ENCODE assay signal across 25 cellular contexts in genomic region chr14:101215266-101215665, GRCh38.
DNase-seq lines count a peak whose midpoint lies in the region; ATAC-seq, FAIRE-seq and TF ChIP-seq lines count a peak whose summit lies in the region.
"Had no signal": no experiment of that assay in that cellular context is flagged by ENCODE, and none has a peak within 500 bp of the region (broad histone marks: within the 10 kb centered on the region; RNA-seq: fewer than 3 reads in every experiment).

No MANE protein-coding gene starts in this region.

- ATAC-seq in activated CD8-positive, alpha-beta memory T cell treated with anti-CD3 and anti-CD28 coated beads, Interleukin-2, amount 10 ng/mL, durations not matched to agents 7 days and 5 days: no peak
- ATAC-seq in HepG2: no peak

- no peak overlapping the region for H3K4me3 ChIP-seq in coronary artery
- no peak overlapping the region for H3K4me3 ChIP-seq in HepG2 (replicated peaks in 1 of 3; ENCODE audit: insufficient read depth in 1 of 3, low read depth in 2 of 3, low read length in 3 of 3)
- H3K4me3 ChIP-seq in CD4-positive, alpha-beta memory T cell (ENCODE audit: low read length in 2 of 2): no peak overlapping the region
- H3K4me3 ChIP-seq: BLaER1 treated with 17β-estradiol and CSF1 and Interleukin-3, amounts not matched to agents 10 nM and 100 nM; Peyer's patch had no signal

- H3K4me1 Mint-ChIP-seq in activated CD8-positive, alpha-beta memory T cell treated with anti-CD3 and anti-CD28 coated beads, Interleukin-2, amount 10 ng/mL, durations not matched to agents 7 days and 5 days: no peaks in the 10 kb centered on the region
- H3K4me1 Mint-ChIP-seq in CD4-positive, alpha-beta memory T cell: no peaks in the 10 kb centered on the region
- H3K4me1 Mint-ChIP-seq: CD8-positive, alpha-beta memory T cell; IgD-negative memory B cell had no signal

- H3K79me2 ChIP-seq in HepG2 (ENCODE audit: insufficient read depth, low read length): no peaks in the 10 kb centered on the region

- no peak overlapping the region for H3K9ac ChIP-seq in HepG2 (ENCODE audit: insufficient read depth, low read depth, low read length)
- H3K9ac ChIP-seq: BLaER1 treated with 17β-estradiol and CSF1 and Interleukin-3, amounts not matched to agents 10 nM and 100 nM had no signal

- no peak for TF ChIP-seq POLR2A in HepG2 (IDR thresholded peaks at IDR 0.05; ENCODE audit: insufficient read depth in 1 of 2, low read depth in 2 of 2, low read length in 2 of 2)

- no peak for TF ChIP-seq CTCF in coronary artery (IDR thresholded peaks at IDR 0.05)
- no peak for TF ChIP-seq CTCF in HepG2 (CRISPR knock-in tag; IDR thresholded peaks at IDR 0.05)

- H3K27ac Mint-ChIP-seq in activated CD8-positive, alpha-beta memory T cell treated with anti-CD3 and anti-CD28 coated beads, Interleukin-2, amount 10 ng/mL, durations not matched to agents 7 days and 5 days: no peak overlapping the region
- no peak overlapping the region for H3K27ac Mint-ChIP-seq in CD4-positive, alpha-beta memory T cell
- H3K27ac Mint-ChIP-seq: CD8-positive, alpha-beta memory T cell; IgD-negative memory B cell had no signal

- H3K4me3 Mint-ChIP-seq in activated CD8-positive, alpha-beta memory T cell treated with anti-CD3 and anti-CD28 coated beads, Interleukin-2, amount 10 ng/mL, durations not matched to agents 7 days and 5 days: no peak overlapping the region
- H3K4me3 Mint-ChIP-seq in CD4-positive, alpha-beta memory T cell: no peak overlapping the region
- H3K4me3 Mint-ChIP-seq: CD8-positive, alpha-beta memory T cell; IgD-negative memory B cell had no signal

- H3K36me3 ChIP-seq in HepG2 (replicated peaks in 1 of 2; ENCODE audit: control insufficient read depth in 1 of 2, insufficient read depth in 2 of 2, low read length in 2 of 2): no peaks in the 10 kb centered on the region
- H3K36me3 ChIP-seq in CD4-positive, alpha-beta memory T cell (ENCODE audit: insufficient read depth, low read length): no peaks in the 10 kb centered on the region
- H3K36me3 ChIP-seq: BLaER1 treated with 17β-estradiol and CSF1 and Interleukin-3, amounts not matched to agents 10 nM and 100 nM; Peyer's patch had no signal

- no peak for TF ChIP-seq EP300 in HepG2 (IDR thresholded peaks at IDR 0.05; ENCODE audit: low read depth in 2 of 2, low read length in 2 of 2)
- no peak for TF ChIP-seq EP300 in HepG2 (CRISPR knock-in tag; IDR thresholded peaks at IDR 0.05; ENCODE audit: borderline replicate concordance)

- intact Hi-C loops in HepG2 (cut with micrococcal nuclease; ENCODE audit: unreplicated experiment): no loop called here
- intact Hi-C loops in CD4-positive, alpha-beta memory T cell (cut with micrococcal nuclease): no loop called here

- POLR2A ChIA-PET in HepG2 (lab: Yijun Ruan, JAX): interaction anchor here (1.5 kb wide), 1 partner anchor 73 kb away, joined by 3 read pairs; no protein-coding TSS in a partner anchor
- POLR2A ChIA-PET in CD4-positive, alpha-beta memory T cell (lab: Charles Lee; ENCODE audit: partially characterized antibody): interaction anchor here (0.7 kb wide), 1 partner anchor 16 kb away, joined by 3 read pairs; no protein-coding TSS in a partner anchor

- no peaks in the 10 kb centered on the region for H3K27me3 Mint-ChIP-seq in activated CD8-positive, alpha-beta memory T cell treated with anti-CD3 and anti-CD28 coated beads, Interleukin-2, amount 10 ng/mL, durations not matched to agents 7 days and 5 days
- H3K27me3 Mint-ChIP-seq in CD4-positive, alpha-beta memory T cell: peaks cover 4 to 8% of the 10 kb centered on the region in 2 donors
- H3K27me3 Mint-ChIP-seq: CD8-positive, alpha-beta memory T cell; IgD-negative memory B cell had no signal

- TF ChIP-seq RAD21 in HepG2 (CRISPR knock-in tag; IDR thresholded peaks at IDR 0.05): no peak

- no peaks in the 10 kb centered on the region for H3K27me3 ChIP-seq in HepG2 (ENCODE audit: control insufficient read depth in 1 of 2, insufficient read depth in 2 of 2, low read length in 2 of 2)
- no peaks in the 10 kb centered on the region for H3K27me3 ChIP-seq in CD4-positive, alpha-beta memory T cell (ENCODE audit: insufficient read depth, low read length)
- H3K27me3 ChIP-seq: BLaER1 treated with 17β-estradiol and CSF1 and Interleukin-3, amounts not matched to agents 10 nM and 100 nM; Peyer's patch had no signal

- H3K9me3 Mint-ChIP-seq in activated CD8-positive, alpha-beta memory T cell treated with anti-CD3 and anti-CD28 coated beads, Interleukin-2, amount 10 ng/mL, durations not matched to agents 7 days and 5 days (ENCODE audit: low read depth): peaks cover 15% of the 10 kb centered on the region
- H3K9me3 Mint-ChIP-seq in CD4-positive, alpha-beta memory T cell: peaks cover 8 to 48% (median 32%) of the 10 kb centered on the region in 8 donors

- no peak overlapping the region for H2AFZ ChIP-seq in HepG2 (ENCODE audit: low read length)

- H3K27ac ChIP-seq in coronary artery (no peak overlapping the region), HepG2 (ENCODE audit: extremely low read length, insufficient read depth, low read length) (no peak overlapping the region)
- H3K27ac ChIP-seq in CD4-positive, alpha-beta memory T cell (ENCODE audit: low read depth, low read length): no peak overlapping the region
- H3K27ac ChIP-seq: 22Rv1; BLaER1 treated with 17β-estradiol and CSF1 and Interleukin-3, amounts not matched to agents 10 nM and 100 nM; Peyer's patch had no signal

- peaks cover 5% of the 10 kb centered on the region; the same call in 1 of the 2 replicates for H3K9me3 ChIP-seq in HepG2 (ENCODE audit: low read length)
- peaks cover 0 to 5% of the 10 kb centered on the region in 2 donors for H3K9me3 ChIP-seq in CD4-positive, alpha-beta memory T cell (ENCODE audit: control insufficient read depth in 1 of 2, low read length in 2 of 2)

- peaks cover 36% of the 10 kb centered on the region for H3K4me1 ChIP-seq in HepG2 (ENCODE audit: insufficient read depth, low read length)
- no peaks in the 10 kb centered on the region for H3K4me1 ChIP-seq in CD4-positive, alpha-beta memory T cell (ENCODE audit: insufficient read depth, low read length)
- H3K4me1 ChIP-seq: Peyer's patch had no signal

- in situ Hi-C loops in HepG2 (cut with HindIII; ENCODE audit: extremely low pct_ligation_motif_present, low pct_unique_long_range_greater_than_20kb): no loop called here

- no peak overlapping the region for H3K4me2 ChIP-seq in HepG2 (ENCODE audit: low read depth, low read length)
- H3K4me2 ChIP-seq: BLaER1 treated with 17β-estradiol and CSF1 and Interleukin-3, amounts not matched to agents 10 nM and 100 nM had no signal

- 95% methylated on average over 4 of the region's 5 CpGs for WGBS in HepG2 (ENCODE audit: low lambda C conversion rate)

- FAIRE-seq in HepG2 (lab: Jason Lieb, UNC): no peak
- FAIRE-seq: H1 had no signal

- BruUV-seq in HepG2 (replicated peaks; lab: Mats Ljungman, UMichigan): no TSS peak

- DNase-seq in activated CD8-positive, alpha-beta memory T cell treated with anti-CD3 and anti-CD28 coated beads, Interleukin-2, amount 10 ng/mL, durations not matched to agents 7 days and 5 days: peak; percentile 26
- no peak for DNase-seq in activated CD8-positive, alpha-beta memory T cell treated with anti-CD3 and anti-CD28 coated beads for 24 hours
- DNase-seq in coronary artery (ENCODE audit: low spot score) (peak; percentile 28), HepG2 (ENCODE audit: low spot score) (no peak), NCI-H146 (lab: John Stamatoyannopoulos, UW) (no peak)
- peak; percentile 0 for DNase-seq in stimulated activated CD8-positive, alpha-beta memory T cell treated with anti-CD3 and anti-CD28 coated beads, Interleukin-4, amount 100 ng/mL, for 48 hours
- DNase-seq in effector CD8-positive, alpha-beta T cell (lab: John Stamatoyannopoulos, UW): no peak
- no peak for DNase-seq in CD4-positive, alpha-beta memory T cell
- DNase-seq: ACHN; CD8-positive, alpha-beta memory T cell; GDM1; Karpas-422; MV-4-11; NCI-H1105 treated with DMSO at 0.1 percent for 48 hours; NCI-H1694; NCI-H2081; NCI-H2171; NCI-H345; NCI-H524 treated with DMSO at 0.1 percent for 48 hours; NCI-H82 had no signal

- CTCF ChIA-PET in activated CD8-positive, alpha-beta memory T cell treated with anti-CD3 and anti-CD28 coated beads, Interleukin-2, amount 10 ng/mL, durations not matched to agents 7 days and 5 days (lab: Charles Lee): no interaction called here
- CTCF ChIA-PET in HepG2 (lab: Yijun Ruan, JAX; ENCODE audit: low intra/inter-chr PET ratio, low total read pairs): no interaction called here
- CTCF ChIA-PET in CD4-positive, alpha-beta memory T cell (lab: Charles Lee; ENCODE audit: partially characterized antibody): no interaction called here

- no peaks in the 10 kb centered on the region for H4K20me1 ChIP-seq in HepG2 (ENCODE audit: insufficient read depth, low read length)
- H4K20me1 ChIP-seq: BLaER1 treated with 17β-estradiol and CSF1 and Interleukin-3, amounts not matched to agents 10 nM and 100 nM had no signal

- H3K36me3 Mint-ChIP-seq in activated CD8-positive, alpha-beta memory T cell treated with anti-CD3 and anti-CD28 coated beads, Interleukin-2, amount 10 ng/mL, durations not matched to agents 7 days and 5 days: no peaks in the 10 kb centered on the region
- H3K36me3 Mint-ChIP-seq in CD4-positive, alpha-beta memory T cell: peaks cover 6 to 9% of the 10 kb centered on the region in 2 donors

TF ChIP-seq in HepG2, 621 proteins besides CTCF, POLR2A, EP300 and RAD21:
- TF ChIP-seq ZBTB42 (CRISPR knock-in tag; IDR thresholded peaks at IDR 0.05) (no peak), ZZZ3 (CRISPR knock-in tag; IDR thresholded peaks at IDR 0.05; ENCODE audit: borderline replicate concordance) (no peak), ZNF12 (CRISPR knock-in tag; IDR thresholded peaks at IDR 0.05) (peak; percentile 95), KLF16 (CRISPR knock-in tag; IDR thresholded peaks at IDR 0.05) (no peak), SAFB2 (CRISPR knock-in tag; IDR thresholded peaks at IDR 0.05; ENCODE audit: borderline replicate concordance, low read depth) (no peak), NR0B2 (CRISPR knock-in tag; IDR thresholded peaks at IDR 0.05) (no peak)

Comparison
In these comparisons a context has a peak if more than half of its experiments do, and no peak if none do; other contexts are left out.
1. DNase-seq: peak in activated CD8-positive, alpha-beta memory T cell treated with anti-CD3 and anti-CD28 coated beads, Interleukin-2, amount 10 ng/mL, durations not matched to agents 7 days and 5 days (single experiment), coronary artery (single experiment) and stimulated activated CD8-positive, alpha-beta memory T cell treated with anti-CD3 and anti-CD28 coated beads, Interleukin-4, amount 100 ng/mL, for 48 hours (single experiment); none in activated CD8-positive, alpha-beta memory T cell treated with anti-CD3 and anti-CD28 coated beads for 24 hours (single experiment), HepG2 (single experiment), NCI-H146 (single experiment), effector CD8-positive, alpha-beta T cell (single experiment) and CD4-positive, alpha-beta memory T cell (0 of 5).